In the genomic region with DNA sequence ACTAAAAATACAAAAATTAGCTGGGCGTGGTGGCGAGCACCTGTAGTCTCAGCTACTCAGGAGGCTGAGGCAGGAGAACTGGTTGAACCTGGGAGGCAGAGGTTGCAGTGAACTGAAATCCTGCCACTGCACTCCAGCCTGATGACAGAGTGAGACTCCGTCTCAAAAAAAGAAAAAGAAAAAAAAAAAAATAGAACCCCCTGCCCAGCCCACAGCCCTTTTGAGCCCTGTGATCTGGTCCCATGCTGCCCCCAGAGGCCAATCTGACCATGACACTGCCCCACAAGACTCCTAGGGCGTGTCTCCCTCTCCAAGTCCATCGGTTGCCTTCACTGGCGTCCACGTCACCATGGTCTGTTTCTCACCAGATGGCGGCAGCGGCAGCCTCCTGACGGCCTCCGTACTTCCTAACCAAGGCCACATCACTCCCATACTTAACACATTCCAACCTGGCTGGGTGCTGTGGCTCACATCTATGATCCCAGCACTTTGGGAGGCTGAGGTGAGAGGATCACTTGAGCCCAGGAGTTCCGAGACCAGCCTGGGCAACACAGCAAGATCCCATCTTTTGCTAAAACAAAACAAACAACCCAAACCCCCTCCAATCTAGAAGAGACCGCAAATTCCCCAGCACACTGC, we compare ENCODE assay signal across 7 cellular contexts. TPM values are rescaled to one million over a fixed set of nuclear protein-coding genes. Genes with fewer than 3 reads are reported as not detected.
DNase-seq lines count a peak whose midpoint lies in the region; ATAC-seq and TF ChIP-seq lines count a peak whose summit lies in the region.

No MANE protein-coding gene starts in this region.

- H3K36me3 ChIP-seq in left ventricle myocardium inferior, result peaks cover 39% of the 10 kb centered on the region

- H3K4me1 Mint-ChIP-seq in activated CD4-positive, alpha-beta T cell treated with anti-CD3 and anti-CD28 coated beads, Interleukin-2, amount 10 ng/mL, durations not matched to agents 24 days and 14 days, result peaks cover 4% of the 10 kb centered on the region

- H3K27me3 Mint-ChIP-seq in activated CD4-positive, alpha-beta T cell treated with anti-CD3 and anti-CD28 coated beads, Interleukin-2, amount 10 ng/mL, durations not matched to agents 24 days and 14 days, result no peaks in the 10 kb centered on the region

- intact Hi-C loops in activated CD4-positive, alpha-beta T cell treated with anti-CD3 and anti-CD28 coated beads, Interleukin-2, amount 10 ng/mL, durations not matched to agents 24 days and 14 days (cut with micrococcal nuclease), result no loop called here
- intact Hi-C loops in left ventricle myocardium inferior (cut with micrococcal nuclease), result no loop called here

- H3K27me3 ChIP-seq in left ventricle myocardium inferior (ENCODE audit: low read depth), result no peaks in the 10 kb centered on the region

- H3K9me3 Mint-ChIP-seq in activated CD4-positive, alpha-beta T cell treated with anti-CD3 and anti-CD28 coated beads, Interleukin-2, amount 10 ng/mL, durations not matched to agents 24 days and 14 days, result no peaks in the 10 kb centered on the region

- H3K4me3 Mint-ChIP-seq in activated CD4-positive, alpha-beta T cell treated with anti-CD3 and anti-CD28 coated beads, Interleukin-2, amount 10 ng/mL, durations not matched to agents 24 days and 14 days, result no peak overlapping the region

- no peak overlapping the region for H3K27ac ChIP-seq in left ventricle myocardium inferior (replicated peaks)

- no peak for ATAC-seq in GM21390 (IDR thresholded peaks at IDR 0.05; ENCODE audit: unreplicated experiment)

- H3K4me1 ChIP-seq in left ventricle myocardium inferior, result no peaks in the 10 kb centered on the region

- peak; percentile 60 for TF ChIP-seq CTCF in left ventricle myocardium inferior (IDR thresholded peaks at IDR 0.05; ENCODE audit: borderline replicate concordance)

- H3K4me3 ChIP-seq in left ventricle myocardium inferior, result no peak overlapping the region

- peaks cover 47% of the 10 kb centered on the region for H3K36me3 Mint-ChIP-seq in activated CD4-positive, alpha-beta T cell treated with anti-CD3 and anti-CD28 coated beads, Interleukin-2, amount 10 ng/mL, durations not matched to agents 24 days and 14 days (ENCODE audit: low read depth)

- no peaks in the 10 kb centered on the region for H3K9me3 ChIP-seq in left ventricle myocardium inferior (replicated peaks)

- peak; percentile 85 for DNase-seq in Daoy (ENCODE audit: low read depth)
- peak; percentile 61 for DNase-seq in HT1080 (ENCODE audit: low read depth)
- DNase-seq in activated CD4-positive, alpha-beta T cell treated with anti-CD3 and anti-CD28 coated beads, Interleukin-2, amount 10 ng/mL, durations not matched to agents 24 days and 14 days, result peak; percentile 77
- DNase-seq in left ventricle myocardium inferior, result no peak
- peak; percentile 36 for DNase-seq in stimulated activated CD4-positive, alpha-beta T cell treated with anti-CD3 and anti-CD28 coated beads, Interleukin-4, amount 100 ng/mL, for 24 hours
- DNase-seq in COR-L47 (lab: John Stamatoyannopoulos, UW), result no peak

- no peak overlapping the region for H3K27ac Mint-ChIP-seq in activated CD4-positive, alpha-beta T cell treated with anti-CD3 and anti-CD28 coated beads, Interleukin-2, amount 10 ng/mL, durations not matched to agents 24 days and 14 days

RNA-seq across cellular contexts. Expression of gene STX1A, which starts 18.0 kb away (rescaled TPM):
- 65.7 and 133 TPM in 2 replicates for total RNA-seq in Daoy (2014; rRNA removed; shearing (Covaris generic))
- 51.6 and 69.7 TPM in 2 replicates for total RNA-seq in HT1080 (2014; rRNA removed; shearing (Covaris generic))
- 79.7 and 82.4 TPM in 2 replicates for polyA plus RNA-seq in HT1080 (2015; cell fraction: cytosol; rRNA removed)
- polyA plus RNA-seq in HT1080 (2015; cell fraction: nucleus; rRNA removed), result 419 and 468 TPM in 2 replicates
- 19.0 and 19.4 TPM in 2 replicates for total RNA-seq in activated CD4-positive, alpha-beta T cell treated with anti-CD3 and anti-CD28 coated beads, Interleukin-2, amount 10 ng/mL, durations not matched to agents 24 days and 14 days
- total RNA-seq in left ventricle myocardium inferior, result 2.9 TPM

RNA-seq across cellular contexts. Expression of gene BUD23, which starts 18.1 kb away (rescaled TPM):
- 160 and 173 TPM in 2 replicates for total RNA-seq in Daoy (2014; rRNA removed; shearing (Covaris generic))
- total RNA-seq in HT1080 (2014; rRNA removed; shearing (Covaris generic)), result 78.8 and 82.9 TPM in 2 replicates
- 135 and 139 TPM in 2 replicates for polyA plus RNA-seq in HT1080 (2015; cell fraction: cytosol; rRNA removed)
- polyA plus RNA-seq in HT1080 (2015; cell fraction: nucleus; rRNA removed), result 121 and 133 TPM in 2 replicates
- 133 TPM in 2 replicates for total RNA-seq in activated CD4-positive, alpha-beta T cell treated with anti-CD3 and anti-CD28 coated beads, Interleukin-2, amount 10 ng/mL, durations not matched to agents 24 days and 14 days
- 65.0 TPM for total RNA-seq in left ventricle myocardium inferior

RNA-seq across cellular contexts. Expression of gene DNAJC30, which starts 18.2 kb away (rescaled TPM):
- total RNA-seq in Daoy (2014; rRNA removed; shearing (Covaris generic)), result 0.06 and 1.0 TPM in 2 replicates
- total RNA-seq in HT1080 (2014; rRNA removed; shearing (Covaris generic)), result 3.8 and 11.9 TPM in 2 replicates
- polyA plus RNA-seq in HT1080 (2015; cell fraction: cytosol; rRNA removed), result 11.0 and 11.6 TPM in 2 replicates
- polyA plus RNA-seq in HT1080 (2015; cell fraction: nucleus; rRNA removed), result 6.8 and 7.1 TPM in 2 replicates
- 9.4 and 10.9 TPM in 2 replicates for total RNA-seq in activated CD4-positive, alpha-beta T cell treated with anti-CD3 and anti-CD28 coated beads, Interleukin-2, amount 10 ng/mL, durations not matched to agents 24 days and 14 days
- 14.0 TPM for total RNA-seq in left ventricle myocardium inferior

RNA-seq across cellular contexts. Expression of gene VPS37D, which starts 33.8 kb away (rescaled TPM):
- total RNA-seq in Daoy (2014; rRNA removed; shearing (Covaris generic)), result 3.7 and 4.6 TPM in 2 replicates
- total RNA-seq in HT1080 (2014; rRNA removed; shearing (Covaris generic)), result 4.7 and 6.2 TPM in 2 replicates
- 1.9 and 2.3 TPM in 2 replicates for polyA plus RNA-seq in HT1080 (2015; cell fraction: cytosol; rRNA removed)
- polyA plus RNA-seq in HT1080 (2015; cell fraction: nucleus; rRNA removed), result 0.74 and 0.76 TPM in 2 replicates
- total RNA-seq in activated CD4-positive, alpha-beta T cell treated with anti-CD3 and anti-CD28 coated beads, Interleukin-2, amount 10 ng/mL, durations not matched to agents 24 days and 14 days, result 0.40 and 0.47 TPM in 2 replicates
- total RNA-seq in left ventricle myocardium inferior, result 3.1 TPM

RNA-seq across cellular contexts. Expression of gene ABHD11, which starts 37.1 kb away (rescaled TPM):
- 24.2 and 30.0 TPM in 2 replicates for total RNA-seq in Daoy (2014; rRNA removed; shearing (Covaris generic))
- 46.2 and 50.5 TPM in 2 replicates for total RNA-seq in HT1080 (2014; rRNA removed; shearing (Covaris generic))
- 29.0 and 41.5 TPM in 2 replicates for polyA plus RNA-seq in HT1080 (2015; cell fraction: cytosol; rRNA removed)
- polyA plus RNA-seq in HT1080 (2015; cell fraction: nucleus; rRNA removed), result 38.2 and 47.6 TPM in 2 replicates
- total RNA-seq in activated CD4-positive, alpha-beta T cell treated with anti-CD3 and anti-CD28 coated beads, Interleukin-2, amount 10 ng/mL, durations not matched to agents 24 days and 14 days, result 20.8 and 23.0 TPM in 2 replicates
- total RNA-seq in left ventricle myocardium inferior, result 25.2 TPM

Comparison
In these comparisons a context has a peak if more than half of its experiments do, and no peak if none do; other contexts are left out.
1. DNase-seq: peak in Daoy (single experiment), HT1080 (single experiment), activated CD4-positive, alpha-beta T cell treated with anti-CD3 and anti-CD28 coated beads, Interleukin-2, amount 10 ng/mL, durations not matched to agents 24 days and 14 days (single experiment) and stimulated activated CD4-positive, alpha-beta T cell treated with anti-CD3 and anti-CD28 coated beads, Interleukin-4, amount 100 ng/mL, for 24 hours (single experiment); none in left ventricle myocardium inferior (single experiment) and COR-L47 (single experiment).